Comparison of ENCODE assay signal across 23 cellular contexts in the genomic region with DNA sequence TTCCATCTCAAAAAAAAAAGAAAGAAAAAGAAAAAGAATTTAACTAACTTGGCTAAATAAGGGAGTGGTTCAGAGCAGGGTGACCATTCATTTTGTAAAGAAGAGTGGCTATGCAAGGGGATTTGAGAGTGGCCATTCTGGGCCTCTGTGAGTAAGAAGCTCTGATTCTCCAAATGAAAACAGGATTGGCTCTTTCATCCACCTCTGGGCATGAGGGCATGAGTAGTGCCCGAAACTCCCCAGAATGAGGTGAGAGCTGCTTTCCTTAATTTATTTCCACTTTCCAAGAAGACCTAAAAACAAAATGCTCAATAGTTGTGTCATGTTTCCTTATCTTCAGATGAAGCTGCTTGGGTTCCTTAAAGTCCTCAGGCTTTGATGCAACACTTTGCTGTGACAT.
"Had no signal": no experiment of that assay in that cellular context is flagged by ENCODE, and none has a peak within 500 bp of the region (broad histone marks: within the 10 kb centered on the region; RNA-seq: fewer than 3 reads in every experiment).

No MANE protein-coding gene starts in this region.

- H3K36me3 Mint-ChIP-seq: immature natural killer cell had no signal

- H3K36me3 ChIP-seq: esophagus muscularis mucosa, left ventricle myocardium inferior, suprapubic skin, upper lobe of right lung had no signal

- H3K9me3 ChIP-seq: esophagus muscularis mucosa, heart right ventricle, left ventricle myocardium inferior, psoas muscle, suprapubic skin, upper lobe of right lung had no signal

- H3K9me3 Mint-ChIP-seq: activated CD4-positive, alpha-beta memory T cell treated with anti-CD3 and anti-CD28 coated beads, Interleukin-2, amount 10 ng/mL, durations not matched to agents 7 days and 5 days; activated naive CD8-positive, alpha-beta T cell treated with anti-CD3 and anti-CD28 coated beads, Interleukin-2, amount 10 ng/mL, durations not matched to agents 7 days and 5 days; dendritic cell treated with granulocyte-macrophage colony-stimulating factor and Interleukin-4, amounts not matched to agents 40 ng/mL and 50 ng/mL, for 4 days; immature natural killer cell; neural crest cell; stimulated activated naive CD8-positive, alpha-beta T cell treated with anti-CD3 and anti-CD28 coated beads, Interleukin-15, amount 100 ng/mL, for 72 hours had no signal

- H3K27ac ChIP-seq: esophagus muscularis mucosa, heart right ventricle, left ventricle myocardium inferior, psoas muscle, skin epidermis, suprapubic skin, upper lobe of right lung had no signal

- H3K27ac Mint-ChIP-seq: activated CD4-positive, alpha-beta memory T cell treated with anti-CD3 and anti-CD28 coated beads, Interleukin-2, amount 10 ng/mL, durations not matched to agents 7 days and 5 days; activated CD8-positive, alpha-beta memory T cell treated with anti-CD3 and anti-CD28 coated beads, Interleukin-2, amount 10 ng/mL, durations not matched to agents 7 days and 5 days; activated naive CD8-positive, alpha-beta T cell treated with anti-CD3 and anti-CD28 coated beads, Interleukin-2, amount 10 ng/mL, durations not matched to agents 7 days and 5 days; dendritic cell treated with granulocyte-macrophage colony-stimulating factor and Interleukin-4, amounts not matched to agents 40 ng/mL and 50 ng/mL, for 4 days; immature natural killer cell; stimulated activated naive CD8-positive, alpha-beta T cell treated with anti-CD3 and anti-CD28 coated beads, Interleukin-15, amount 100 ng/mL, for 72 hours had no signal

- FAIRE-seq: endothelial cell of umbilical vein had no signal

- ATAC-seq: activated CD8-positive, alpha-beta memory T cell treated with anti-CD3 and anti-CD28 coated beads, Interleukin-2, amount 10 ng/mL, durations not matched to agents 7 days and 5 days; heart right ventricle; psoas muscle; right cardiac atrium; stimulated activated naive CD8-positive, alpha-beta T cell treated with anti-CD3 and anti-CD28 coated beads, Interleukin-15, amount 100 ng/mL, for 72 hours; upper lobe of right lung had no signal

- DNase-seq: activated CD4-positive, alpha-beta memory T cell treated with anti-CD3 and anti-CD28 coated beads, Interleukin-2, amount 10 ng/mL, durations not matched to agents 7 days and 5 days; activated CD4-positive, alpha-beta T cell treated with anti-CD3 and anti-CD28 coated beads for 48 hours; activated CD8-positive, alpha-beta memory T cell treated with anti-CD3 and anti-CD28 coated beads, Interleukin-2, amount 10 ng/mL, durations not matched to agents 7 days and 5 days; activated naive CD4-positive, alpha-beta T cell treated with Interleukin-2 at 50 U/mL for 16 hours; activated naive CD8-positive, alpha-beta T cell treated with anti-CD3 and anti-CD28 coated beads, Interleukin-2, amount 10 ng/mL, durations not matched to agents 7 days and 5 days; effector CD8-positive, alpha-beta T cell; heart right ventricle; immature natural killer cell; kidney glomerular epithelial cell; left ventricle myocardium inferior; mammary epithelial cell; psoas muscle; right cardiac atrium; stimulated activated CD4-positive, alpha-beta T cell treated with anti-CD3 and anti-CD28 coated beads, Interleukin-15, amount 100 ng/mL, for 24 hours; stimulated activated CD4-positive, alpha-beta T cell treated with anti-CD3 and anti-CD28 coated beads, Interleukin-2, amount 100 ng/mL, for 48 hours; stimulated activated naive CD8-positive, alpha-beta T cell treated with anti-CD3 and anti-CD28 coated beads, Interleukin-15, amount 100 ng/mL, for 72 hours; upper lobe of right lung had no signal

- H3K27me3 Mint-ChIP-seq: activated CD8-positive, alpha-beta memory T cell treated with anti-CD3 and anti-CD28 coated beads, Interleukin-2, amount 10 ng/mL, durations not matched to agents 7 days and 5 days; activated naive CD8-positive, alpha-beta T cell treated with anti-CD3 and anti-CD28 coated beads, Interleukin-2, amount 10 ng/mL, durations not matched to agents 7 days and 5 days; stimulated activated naive CD8-positive, alpha-beta T cell treated with anti-CD3 and anti-CD28 coated beads, Interleukin-15, amount 100 ng/mL, for 72 hours had no signal

- H3K27me3 ChIP-seq: esophagus muscularis mucosa, heart right ventricle, suprapubic skin, upper lobe of right lung had no signal

- H3K4me3 Mint-ChIP-seq: activated CD4-positive, alpha-beta memory T cell treated with anti-CD3 and anti-CD28 coated beads, Interleukin-2, amount 10 ng/mL, durations not matched to agents 7 days and 5 days; activated CD8-positive, alpha-beta memory T cell treated with anti-CD3 and anti-CD28 coated beads, Interleukin-2, amount 10 ng/mL, durations not matched to agents 7 days and 5 days; activated naive CD8-positive, alpha-beta T cell treated with anti-CD3 and anti-CD28 coated beads, Interleukin-2, amount 10 ng/mL, durations not matched to agents 7 days and 5 days; dendritic cell treated with granulocyte-macrophage colony-stimulating factor and Interleukin-4, amounts not matched to agents 40 ng/mL and 50 ng/mL, for 4 days; immature natural killer cell; neural crest cell; stimulated activated naive CD8-positive, alpha-beta T cell treated with anti-CD3 and anti-CD28 coated beads, Interleukin-15, amount 100 ng/mL, for 72 hours had no signal

- H3K4me3 ChIP-seq: esophagus muscularis mucosa, heart right ventricle, left ventricle myocardium inferior, psoas muscle, skin epidermis, suprapubic skin, upper lobe of right lung had no signal
